ENCODE assay signal across 25 cellular contexts in the genomic region with DNA sequence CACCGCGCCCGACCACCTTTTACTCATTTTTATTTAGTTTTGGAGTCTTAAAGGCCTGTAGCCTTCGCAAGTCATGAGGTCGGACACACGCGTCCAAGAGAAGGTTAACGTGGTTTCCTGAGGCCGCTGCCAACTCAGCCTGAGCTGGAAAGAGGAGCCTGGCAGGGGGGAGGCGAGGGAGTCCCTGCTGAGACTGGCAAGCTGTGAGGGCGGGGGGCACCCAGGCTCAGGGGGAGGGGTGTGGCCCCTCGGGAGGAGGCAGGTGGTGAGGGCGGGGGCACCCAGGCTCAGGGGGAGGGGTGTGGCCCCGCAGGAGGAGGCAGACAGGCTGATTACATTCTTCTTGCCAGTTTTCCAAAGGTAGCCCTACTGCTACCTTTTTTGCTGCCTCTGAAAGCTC.
DNase-seq lines count a peak whose midpoint lies in the region; ATAC-seq lines count a peak whose summit lies in the region.
"Had no signal": no experiment of that assay in that cellular context is flagged by ENCODE, and none has a peak within 500 bp of the region (broad histone marks: within the 10 kb centered on the region; RNA-seq: fewer than 3 reads in every experiment).

No MANE protein-coding gene starts in this region.

- H3K36me3 Mint-ChIP-seq in stimulated activated memory B cell treated with anti-CD40 and anti-IgM and Interleukin-4, amounts not matched to agents 10 μg/mL and 1 μg/mL and 100 μg/mL, for 72 hours: no peaks in the 10 kb centered on the region
- H3K36me3 Mint-ChIP-seq: type B pancreatic cell had no signal

- no peak overlapping the region for H3K4me3 ChIP-seq in NT2/D1 (ENCODE audit: insufficient read length, low read depth)
- H3K4me3 ChIP-seq: heart left ventricle, psoas muscle had no signal

- ATAC-seq in stimulated activated memory B cell treated with anti-CD40 and anti-IgM and Interleukin-4, amounts not matched to agents 10 μg/mL and 1 μg/mL and 100 μg/mL, for 72 hours: peak; percentile 54
- ATAC-seq in GM19452 (IDR thresholded peaks at IDR 0.05; ENCODE audit: unreplicated experiment): no peak
- ATAC-seq: activated CD4-positive, alpha-beta T cell treated with anti-CD3 and anti-CD28 coated beads for 36 hours; heart left ventricle; left cardiac atrium; psoas muscle; T-helper 17 cell had no signal

- DNase-seq in NCI-H1417 (lab: John Stamatoyannopoulos, UW) (peak in 2 of 3 experiments; percentile 41 to 56), NCI-H1417 treated with DMSO at 0.1 percent for 48 hours (lab: John Stamatoyannopoulos, UW) (no peak), NCI-H1436 (lab: John Stamatoyannopoulos, UW) (peak; percentile 96), NT2/D1 (ENCODE audit: low read depth, low spot score) (no peak), AML-193 (lab: John Stamatoyannopoulos, UW) (no peak), COLO829 (ENCODE audit: low spot score) (no peak)
- DNase-seq: activated CD4-positive, alpha-beta T cell treated with anti-CD3 and anti-CD28 coated beads for 36 hours; activated CD8-positive, alpha-beta memory T cell treated with anti-CD3 and anti-CD28 coated beads for 24 hours; activated naive CD4-positive, alpha-beta T cell; activated T-cell treated with anti-CD3 and anti-CD28 coated beads, Interleukin-2, amount 50 U/mL, for 24 hours; brain microvascular endothelial cell; Calu3; effector CD8-positive, alpha-beta T cell; erythroblast; heart left ventricle; left cardiac atrium; NCI-H187 treated with DMSO at 0.1 percent for 48 hours; NCI-H526 treated with DMSO at 0.1 percent for 48 hours; psoas muscle; stimulated activated CD8-positive, alpha-beta memory T cell treated with anti-CD3 and anti-CD28 coated beads, Interleukin-4, amount 100 ng/mL, for 48 hours; T-helper 17 cell had no signal

- H3K9ac ChIP-seq in NT2/D1 (ENCODE audit: insufficient read length, low read depth): peak overlapping the region; percentile 57

- no peak overlapping the region for H3K27ac Mint-ChIP-seq in stimulated activated memory B cell treated with anti-CD40 and anti-IgM and Interleukin-4, amounts not matched to agents 10 μg/mL and 1 μg/mL and 100 μg/mL, for 72 hours
- H3K27ac Mint-ChIP-seq: activated CD4-positive, alpha-beta T cell treated with anti-CD3 and anti-CD28 coated beads for 36 hours; activated T-cell treated with anti-CD3 and anti-CD28 coated beads, Interleukin-2, amount 50 U/mL, for 24 hours; T-helper 17 cell; type B pancreatic cell had no signal

- H3K36me3 ChIP-seq in NT2/D1 (ENCODE audit: insufficient read depth, insufficient read length, low read length): no peaks in the 10 kb centered on the region
- H3K36me3 ChIP-seq: brain microvascular endothelial cell, heart left ventricle, neutrophil had no signal

- no peaks in the 10 kb centered on the region for H3K9me3 Mint-ChIP-seq in stimulated activated memory B cell treated with anti-CD40 and anti-IgM and Interleukin-4, amounts not matched to agents 10 μg/mL and 1 μg/mL and 100 μg/mL, for 72 hours
- H3K9me3 Mint-ChIP-seq: activated T-cell treated with anti-CD3 and anti-CD28 coated beads, Interleukin-2, amount 50 U/mL, for 24 hours; type B pancreatic cell had no signal

- H3K4me1 Mint-ChIP-seq in stimulated activated memory B cell treated with anti-CD40 and anti-IgM and Interleukin-4, amounts not matched to agents 10 μg/mL and 1 μg/mL and 100 μg/mL, for 72 hours: no peaks in the 10 kb centered on the region
- H3K4me1 Mint-ChIP-seq: activated CD4-positive, alpha-beta T cell treated with anti-CD3 and anti-CD28 coated beads for 36 hours; T-helper 17 cell had no signal

- no peaks in the 10 kb centered on the region for H3K9me3 ChIP-seq in NT2/D1 (ENCODE audit: insufficient read depth, low read length)
- H3K9me3 ChIP-seq: heart left ventricle, neutrophil, psoas muscle had no signal

- peaks cover 15% of the 10 kb centered on the region for H3K4me1 ChIP-seq in NT2/D1 (ENCODE audit: insufficient read depth, insufficient read length)
- H3K4me1 ChIP-seq: heart left ventricle, psoas muscle had no signal

- H3K27me3 Mint-ChIP-seq in stimulated activated memory B cell treated with anti-CD40 and anti-IgM and Interleukin-4, amounts not matched to agents 10 μg/mL and 1 μg/mL and 100 μg/mL, for 72 hours: peaks cover 9% of the 10 kb centered on the region

- no peak overlapping the region for H3K4me3 Mint-ChIP-seq in stimulated activated memory B cell treated with anti-CD40 and anti-IgM and Interleukin-4, amounts not matched to agents 10 μg/mL and 1 μg/mL and 100 μg/mL, for 72 hours
- H3K4me3 Mint-ChIP-seq: activated CD4-positive, alpha-beta T cell treated with anti-CD3 and anti-CD28 coated beads for 36 hours; activated T-cell treated with anti-CD3 and anti-CD28 coated beads, Interleukin-2, amount 50 U/mL, for 24 hours; T-helper 17 cell; type B pancreatic cell had no signal

- no peaks in the 10 kb centered on the region for H3K27me3 ChIP-seq in NT2/D1 (ENCODE audit: insufficient read depth, insufficient read length)
- H3K27me3 ChIP-seq: brain microvascular endothelial cell had no signal

Comparison
In these comparisons a context has a peak if more than half of its experiments do, and no peak if none do; other contexts are left out.
1. DNase-seq: peak in NCI-H1417 (2 of 3) and NCI-H1436 (single experiment); none in NCI-H1417 treated with DMSO at 0.1 percent for 48 hours (single experiment), NT2/D1 (single experiment), AML-193 (0 of 2) and COLO829 (single experiment).